In genomic region chr7:41336455-41336952, GRCh38 we compare ENCODE assay signal across 21 cellular contexts.
"Had no signal": no experiment of that assay in that cellular context is flagged by ENCODE, and none has a peak within 500 bp of the region (broad histone marks: within the 10 kb centered on the region; RNA-seq: fewer than 3 reads in every experiment).

No MANE protein-coding gene starts in this region.

- H3K4me3 Mint-ChIP-seq: dendritic cell treated with granulocyte-macrophage colony-stimulating factor and Interleukin-4, amounts not matched to agents 40 ng/mL and 50 ng/mL, for 4 days; natural killer cell; neural crest cell; stimulated activated naive B cell treated with anti-CD40 and anti-IgM and Interleukin-4, amounts not matched to agents 10 μg/mL and 1 μg/mL and 100 μg/mL, for 72 hours; stimulated activated naive CD8-positive, alpha-beta T cell treated with anti-CD3 and anti-CD28 coated beads, Interleukin-15, amount 100 ng/mL, for 72 hours had no signal

- H3K36me3 ChIP-seq: gastrocnemius medialis, heart right ventricle, left ventricle myocardium inferior, ovary, thoracic aorta, transverse colon had no signal

- H3K27ac ChIP-seq: gastrocnemius medialis, heart right ventricle, left ventricle myocardium inferior, ovary, thoracic aorta, transverse colon had no signal

- H3K27ac Mint-ChIP-seq: dendritic cell treated with granulocyte-macrophage colony-stimulating factor and Interleukin-4, amounts not matched to agents 40 ng/mL and 50 ng/mL, for 4 days; natural killer cell; stimulated activated naive B cell treated with anti-CD40 and anti-IgM and Interleukin-4, amounts not matched to agents 10 μg/mL and 1 μg/mL and 100 μg/mL, for 72 hours; stimulated activated naive CD8-positive, alpha-beta T cell treated with anti-CD3 and anti-CD28 coated beads, Interleukin-15, amount 100 ng/mL, for 72 hours had no signal

- H3K27me3 ChIP-seq: gastrocnemius medialis, heart right ventricle, ovary, transverse colon had no signal

- H3K9me3 ChIP-seq: gastrocnemius medialis, heart right ventricle, left ventricle myocardium inferior, mucosa of descending colon, ovary, thoracic aorta, transverse colon had no signal

- DNase-seq: cerebellar nuclear complex; erythroblast; gastrocnemius medialis; heart right ventricle; hypothalamus; islet precursor cell; left ventricle myocardium inferior; mucosa of descending colon; natural killer cell; ovary; right cardiac atrium; stimulated activated CD4-positive, alpha-beta T cell treated with anti-CD3 and anti-CD28 coated beads, Interleukin-2, amount 100 ng/mL, for 24 hours; stimulated activated CD4-positive, alpha-beta T cell treated with anti-CD3 and anti-CD28 coated beads, Interleukin-4, amount 100 ng/mL, for 4 hours; stimulated activated naive B cell treated with anti-CD40 and anti-IgM and Interleukin-4, amounts not matched to agents 10 μg/mL and 1 μg/mL and 100 μg/mL, for 72 hours; stimulated activated naive CD8-positive, alpha-beta T cell treated with anti-CD3 and anti-CD28 coated beads, Interleukin-15, amount 100 ng/mL, for 72 hours; transverse colon had no signal

- H3K36me3 Mint-ChIP-seq: natural killer cell; stimulated activated naive B cell treated with anti-CD40 and anti-IgM and Interleukin-4, amounts not matched to agents 10 μg/mL and 1 μg/mL and 100 μg/mL, for 72 hours had no signal

- H3K4me3 ChIP-seq: gastrocnemius medialis, heart right ventricle, left ventricle myocardium inferior, lung, mucosa of descending colon, ovary, thoracic aorta, transverse colon had no signal

- H3K9me3 Mint-ChIP-seq: neural crest cell; stimulated activated naive B cell treated with anti-CD40 and anti-IgM and Interleukin-4, amounts not matched to agents 10 μg/mL and 1 μg/mL and 100 μg/mL, for 72 hours; stimulated activated naive CD8-positive, alpha-beta T cell treated with anti-CD3 and anti-CD28 coated beads, Interleukin-15, amount 100 ng/mL, for 72 hours had no signal

- H3K27me3 Mint-ChIP-seq: dendritic cell treated with granulocyte-macrophage colony-stimulating factor and Interleukin-4, amounts not matched to agents 40 ng/mL and 50 ng/mL, for 4 days; stimulated activated naive B cell treated with anti-CD40 and anti-IgM and Interleukin-4, amounts not matched to agents 10 μg/mL and 1 μg/mL and 100 μg/mL, for 72 hours; stimulated activated naive CD8-positive, alpha-beta T cell treated with anti-CD3 and anti-CD28 coated beads, Interleukin-15, amount 100 ng/mL, for 72 hours had no signal

- FAIRE-seq: colon had no signal

- H3K4me1 Mint-ChIP-seq: natural killer cell; neural crest cell; stimulated activated naive B cell treated with anti-CD40 and anti-IgM and Interleukin-4, amounts not matched to agents 10 μg/mL and 1 μg/mL and 100 μg/mL, for 72 hours; stimulated activated naive CD8-positive, alpha-beta T cell treated with anti-CD3 and anti-CD28 coated beads, Interleukin-15, amount 100 ng/mL, for 72 hours had no signal

- H3K4me1 ChIP-seq: gastrocnemius medialis, heart right ventricle, left ventricle myocardium inferior, transverse colon had no signal
